ENCODE assay signal across 16 cellular contexts in the genomic region with DNA sequence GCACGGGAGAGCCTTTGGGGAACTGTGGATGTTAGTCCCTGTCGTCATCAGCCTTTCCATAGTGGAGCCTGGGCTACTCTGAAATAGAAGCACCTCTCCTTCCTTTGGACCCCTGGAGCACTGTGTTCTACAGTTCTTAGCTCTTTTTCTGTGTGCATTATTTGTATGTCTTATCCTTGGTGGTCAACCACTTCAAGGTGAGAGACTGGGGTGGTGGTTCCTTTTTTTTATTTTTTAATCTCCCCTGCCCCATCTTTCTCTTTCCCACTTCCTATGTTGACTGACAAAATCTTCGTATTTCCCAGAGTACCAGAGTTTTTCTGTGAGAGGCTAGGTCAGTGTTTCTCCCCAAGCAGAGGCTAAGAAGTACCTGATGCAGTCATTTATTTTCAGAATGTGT.
"Had no signal": no experiment of that assay in that cellular context is flagged by ENCODE, and none has a peak within 500 bp of the region (broad histone marks: within the 10 kb centered on the region; RNA-seq: fewer than 3 reads in every experiment).

No MANE protein-coding gene starts in this region.

- ATAC-seq: lower lobe of right lung; psoas muscle; right lobe of liver; stimulated activated memory B cell treated with anti-CD40 and anti-IgM and Interleukin-4, amounts not matched to agents 10 μg/mL and 1 μg/mL and 100 μg/mL, for 72 hours had no signal

- H3K27me3 Mint-ChIP-seq: dendritic cell treated with granulocyte-macrophage colony-stimulating factor and Interleukin-4, amounts not matched to agents 40 ng/mL and 50 ng/mL, for 4 days; naive B cell; stimulated activated memory B cell treated with anti-CD40 and anti-IgM and Interleukin-4, amounts not matched to agents 10 μg/mL and 1 μg/mL and 100 μg/mL, for 72 hours; type B pancreatic cell had no signal

- DNase-seq: activated CD4-positive, alpha-beta T cell treated with anti-CD3 and anti-CD28 coated beads for 1 hour; activated gamma-delta T cell treated with Interleukin-2 at 50 U/mL for 16 hours; brain microvascular endothelial cell; cerebellar nuclear complex; endodermal cell; erythroblast; lower lobe of right lung; midbrain; naive B cell; nucleus accumbens; psoas muscle; right lobe of liver; T1000 had no signal

- H3K36me3 Mint-ChIP-seq: type B pancreatic cell had no signal

- H3K9me3 ChIP-seq: lower lobe of right lung, psoas muscle, right lobe of liver had no signal

- H3K4me3 ChIP-seq: lower lobe of right lung, psoas muscle, right lobe of liver had no signal

- H3K27ac ChIP-seq: lower lobe of right lung, psoas muscle, right lobe of liver had no signal

- H3K36me3 ChIP-seq: brain microvascular endothelial cell, lower lobe of right lung, right lobe of liver had no signal

- H3K27me3 ChIP-seq: brain microvascular endothelial cell, right lobe of liver had no signal

- H3K27ac Mint-ChIP-seq: dendritic cell treated with granulocyte-macrophage colony-stimulating factor and Interleukin-4, amounts not matched to agents 40 ng/mL and 50 ng/mL, for 4 days; endodermal cell; stimulated activated memory B cell treated with anti-CD40 and anti-IgM and Interleukin-4, amounts not matched to agents 10 μg/mL and 1 μg/mL and 100 μg/mL, for 72 hours; type B pancreatic cell had no signal

- H3K9me3 Mint-ChIP-seq: dendritic cell treated with granulocyte-macrophage colony-stimulating factor and Interleukin-4, amounts not matched to agents 40 ng/mL and 50 ng/mL, for 4 days; naive B cell had no signal

- H3K4me3 Mint-ChIP-seq: dendritic cell treated with granulocyte-macrophage colony-stimulating factor and Interleukin-4, amounts not matched to agents 40 ng/mL and 50 ng/mL, for 4 days; endodermal cell; stimulated activated memory B cell treated with anti-CD40 and anti-IgM and Interleukin-4, amounts not matched to agents 10 μg/mL and 1 μg/mL and 100 μg/mL, for 72 hours; type B pancreatic cell had no signal
